Comparison of ENCODE assay signal across 1 cellular context in genomic region chr18:31573047-31573446, GRCh38.
A peak's percentile ranks its signal among the peaks of the same experiment; 100 is the strongest.
TF ChIP-seq lines count a peak whose summit lies in the region.

No MANE protein-coding gene starts in this region.

TF ChIP-seq in HepG2, 621 proteins besides CTCF, POLR2A, EP300 and RAD21 (continued from another document):
- TF ChIP-seq ZNF644 (CRISPR knock-in tag; IDR thresholded peaks at IDR 0.05; ENCODE audit: low read depth), result peak; percentile 47; the same call in 1 of the 2 replicates
- 0 out of 2 replicates have a peak, but pooled peaks have one; percentile 16 for TF ChIP-seq ELF3 (CRISPR knock-in tag; IDR thresholded peaks at IDR 0.05)
- TF ChIP-seq, protein P1, sequence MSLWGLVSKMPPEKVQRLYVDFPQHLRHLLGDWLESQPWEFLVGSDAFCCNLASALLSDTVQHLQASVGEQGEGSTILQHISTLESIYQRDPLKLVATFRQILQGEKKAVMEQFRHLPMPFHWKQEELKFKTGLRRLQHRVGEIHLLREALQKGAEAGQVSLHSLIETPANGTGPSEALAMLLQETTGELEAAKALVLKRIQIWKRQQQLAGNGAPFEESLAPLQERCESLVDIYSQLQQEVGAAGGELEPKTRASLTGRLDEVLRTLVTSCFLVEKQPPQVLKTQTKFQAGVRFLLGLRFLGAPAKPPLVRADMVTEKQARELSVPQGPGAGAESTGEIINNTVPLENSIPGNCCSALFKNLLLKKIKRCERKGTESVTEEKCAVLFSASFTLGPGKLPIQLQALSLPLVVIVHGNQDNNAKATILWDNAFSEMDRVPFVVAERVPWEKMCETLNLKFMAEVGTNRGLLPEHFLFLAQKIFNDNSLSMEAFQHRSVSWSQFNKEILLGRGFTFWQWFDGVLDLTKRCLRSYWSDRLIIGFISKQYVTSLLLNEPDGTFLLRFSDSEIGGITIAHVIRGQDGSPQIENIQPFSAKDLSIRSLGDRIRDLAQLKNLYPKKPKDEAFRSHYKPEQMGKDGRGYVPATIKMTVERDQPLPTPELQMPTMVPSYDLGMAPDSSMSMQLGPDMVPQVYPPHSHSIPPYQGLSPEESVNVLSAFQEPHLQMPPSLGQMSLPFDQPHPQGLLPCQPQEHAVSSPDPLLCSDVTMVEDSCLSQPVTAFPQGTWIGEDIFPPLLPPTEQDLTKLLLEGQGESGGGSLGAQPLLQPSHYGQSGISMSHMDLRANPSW (CRISPR knock-in tag; IDR thresholded peaks at IDR 0.05; ENCODE audit: borderline replicate concordance), result no peak
- TF ChIP-seq ZBTB26 (CRISPR knock-in tag; IDR thresholded peaks at IDR 0.05; ENCODE audit: borderline replicate concordance), result no peak
- TF ChIP-seq GATAD2A (CRISPR knock-in tag; IDR thresholded peaks at IDR 0.05), result peak; percentile 57
- TF ChIP-seq ZBTB43 (CRISPR knock-in tag; conservative IDR thresholded peaks at IDR 0.05), result 0 out of 2 replicates have a peak, but pooled peaks have one; percentile 27
- 0 out of 2 replicates have a peak, but pooled peaks have one; percentile 8 for TF ChIP-seq ZNF331 (CRISPR knock-in tag; IDR thresholded peaks at IDR 0.05)
- peak; percentile 33; the same call in 1 of the 2 replicates for TF ChIP-seq HNF4G (IDR thresholded peaks at IDR 0.05; ENCODE audit: borderline replicate concordance, low read depth, low read length)
- TF ChIP-seq HNF4G (CRISPR knock-in tag; IDR thresholded peaks at IDR 0.05; ENCODE audit: borderline replicate concordance, low read depth), result no peak
- peak; percentile 67 for TF ChIP-seq CEBPG (CRISPR knock-in tag; IDR thresholded peaks at IDR 0.05)
- no peak for TF ChIP-seq ZMAT3 (CRISPR knock-in tag; conservative IDR thresholded peaks at IDR 0.05)
- TF ChIP-seq HNF4A (CRISPR knock-in tag; IDR thresholded peaks at IDR 0.05), result peak; percentile 60
- TF ChIP-seq SOX6 (IDR thresholded peaks at IDR 0.05), result no peak
- peak; percentile 28; the same call in 1 of the 2 replicates for TF ChIP-seq SOX6 (CRISPR knock-in tag; IDR thresholded peaks at IDR 0.05)
- TF ChIP-seq KDM1A (CRISPR knock-in tag; IDR thresholded peaks at IDR 0.05), result 0 out of 2 replicates have a peak, but pooled peaks have one; percentile 26
- peak; percentile 48; the same call in 1 of the 2 replicates for TF ChIP-seq ZMYM4 (CRISPR knock-in tag; IDR thresholded peaks at IDR 0.05)
- 0 out of 2 replicates have a peak, but pooled peaks have one; percentile 24 for TF ChIP-seq NCOA2 (CRISPR knock-in tag; IDR thresholded peaks at IDR 0.05)
- peak; percentile 50; the same call in 1 of the 2 replicates for TF ChIP-seq HDAC2 (CRISPR knock-in tag; IDR thresholded peaks at IDR 0.05)
- TF ChIP-seq ZBTB7B (CRISPR knock-in tag; IDR thresholded peaks at IDR 0.05), result 0 out of 2 replicates have a peak, but pooled peaks have one; percentile 35
- TF ChIP-seq CEBPB (IDR thresholded peaks at IDR 0.05; ENCODE audit: borderline replicate concordance, low read depth, low read length), result peak; percentile 81
